Comparison of ENCODE assay signal across 1 cellular context in the genomic region with DNA sequence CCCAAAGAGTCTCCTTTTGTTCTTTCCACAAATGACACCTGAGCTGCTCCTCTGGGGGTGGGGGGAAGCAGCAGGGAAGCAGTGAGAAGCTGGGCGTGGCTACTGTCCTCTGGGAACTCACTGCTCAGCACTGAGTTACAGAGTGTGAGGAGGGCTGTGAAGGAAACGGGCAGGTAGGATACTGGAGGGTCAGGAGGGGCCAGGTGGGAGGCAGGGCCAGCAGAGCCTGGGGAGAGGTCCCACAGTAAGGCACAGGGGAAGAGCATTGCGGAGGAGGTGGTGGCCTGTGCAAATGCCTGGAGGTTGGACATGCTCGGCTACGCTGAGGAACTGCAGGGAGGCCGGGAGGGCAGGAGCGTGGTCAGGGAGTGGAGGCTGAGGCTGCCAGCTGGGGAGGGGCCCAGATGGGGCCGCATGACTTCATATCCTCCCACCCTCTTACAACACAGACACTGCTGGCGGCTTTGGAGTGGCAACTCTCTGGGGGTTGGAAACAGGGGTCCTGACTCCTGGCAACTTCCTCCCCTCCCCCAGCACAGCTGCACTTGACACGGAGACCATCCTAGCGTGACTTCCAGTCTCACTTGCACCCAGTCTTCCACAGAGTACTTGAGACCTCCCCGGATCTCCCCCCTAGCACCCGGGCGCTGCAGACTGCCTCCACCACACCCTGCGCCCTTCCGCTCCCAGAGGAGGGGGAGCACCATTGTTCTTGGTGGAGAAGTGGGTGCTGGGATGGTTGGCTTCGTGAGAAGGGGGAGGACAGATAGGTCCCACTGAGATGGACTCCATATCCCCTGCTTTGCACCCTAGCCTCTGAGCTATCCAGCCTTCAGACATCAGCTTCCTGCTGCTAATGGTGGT.
TF ChIP-seq lines count a peak whose summit lies in the region.

No MANE protein-coding gene starts in this region.

TF ChIP-seq in GM12878, 131 proteins besides CTCF, POLR2A, EP300 and RAD21 (continues in another document):
- TF ChIP-seq NFYA (IDR thresholded peaks at IDR 0.05; ENCODE audit: borderline replicate concordance, low read depth, low read length) (no peak), SPI1 (IDR thresholded peaks at IDR 0.05; ENCODE audit: borderline replicate concordance, insufficient read depth, low read depth, low read length) (0 out of 2 replicates have a peak, but pooled peaks have one; percentile 5), ZNF217 (IDR thresholded peaks at IDR 0.05) (no peak), KAT2A (conservative IDR thresholded peaks at IDR 0.05; ENCODE audit: control insufficient read depth, low read depth, low read length) (no peak), ZBTB11 (CRISPR knock-in tag; IDR thresholded peaks at IDR 0.05) (no peak), NR2F1 (conservative IDR thresholded peaks at IDR 0.05) (0 out of 2 replicates have a peak, but pooled peaks have one; percentile 17), ZBTB33 (IDR thresholded peaks at IDR 0.05) (no peak), SMC3 (IDR thresholded peaks at IDR 0.05; ENCODE audit: borderline replicate concordance, low read length) (no peak), GABPA (IDR thresholded peaks at IDR 0.05; ENCODE audit: low read depth) (no peak), SP1 (IDR thresholded peaks at IDR 0.05; ENCODE audit: low read depth, low read length) (no peak), ETV6 (conservative IDR thresholded peaks at IDR 0.05 in 1 of 2, IDR thresholded peaks at IDR 0.05 in 1 of 2; ENCODE audit: borderline replicate concordance in 1 of 2, low read depth in 1 of 2) (peak in 1 of 2 experiments; percentile 63; a peak in 2 of 4 replicates), HDGF (IDR thresholded peaks at IDR 0.05) (peak; percentile 45; the same call in 1 of the 2 replicates), E2F8 (IDR thresholded peaks at IDR 0.05; ENCODE audit: low read depth, partially characterized antibody) (no peak), RCOR1 (conservative IDR thresholded peaks at IDR 0.05; ENCODE audit: low read depth, low read length) (no peak), PAX5 (IDR thresholded peaks at IDR 0.05; ENCODE audit: borderline replicate concordance, low read depth, low read length) (peak; percentile 88), IKZF1 (conservative IDR thresholded peaks at IDR 0.05) (peak; percentile 42; the same call in 1 of the 2 replicates), CBFB (IDR thresholded peaks at IDR 0.05; ENCODE audit: low read depth) (no peak), PBX3 (IDR thresholded peaks at IDR 0.05; ENCODE audit: insufficient replicate concordance, low read depth, low read length) (no peak), CBX5 (IDR thresholded peaks at IDR 0.05; ENCODE audit: low read depth) (no peak), FOXM1 (IDR thresholded peaks at IDR 0.05; ENCODE audit: low read depth, low read length) (no peak), TCF3 (IDR thresholded peaks at IDR 0.05; ENCODE audit: borderline replicate concordance, insufficient read depth, low read depth, low read length) (peak; percentile 76; the same call in 1 of the 2 replicates), TCF12 (IDR thresholded peaks at IDR 0.05; ENCODE audit: low read depth, low read length) (peak; percentile 92), ASH2L (IDR thresholded peaks at IDR 0.05; ENCODE audit: borderline replicate concordance, low read depth) (no peak), NRF1 (conservative IDR thresholded peaks at IDR 0.05; ENCODE audit: low read depth, low read length) (no peak), LARP7 (IDR thresholded peaks at IDR 0.05) (no peak), ZBTB40 (IDR thresholded peaks at IDR 0.05; ENCODE audit: borderline replicate concordance) (no peak), YBX1 (IDR thresholded peaks at IDR 0.05) (no peak), CHD4 (IDR thresholded peaks at IDR 0.05) (no peak), RFX5 (IDR thresholded peaks at IDR 0.05; ENCODE audit: low read depth, low read length) (no peak), SMARCA5 (IDR thresholded peaks at IDR 0.05) (no peak)
- TF ChIP-seq, protein P1, sequence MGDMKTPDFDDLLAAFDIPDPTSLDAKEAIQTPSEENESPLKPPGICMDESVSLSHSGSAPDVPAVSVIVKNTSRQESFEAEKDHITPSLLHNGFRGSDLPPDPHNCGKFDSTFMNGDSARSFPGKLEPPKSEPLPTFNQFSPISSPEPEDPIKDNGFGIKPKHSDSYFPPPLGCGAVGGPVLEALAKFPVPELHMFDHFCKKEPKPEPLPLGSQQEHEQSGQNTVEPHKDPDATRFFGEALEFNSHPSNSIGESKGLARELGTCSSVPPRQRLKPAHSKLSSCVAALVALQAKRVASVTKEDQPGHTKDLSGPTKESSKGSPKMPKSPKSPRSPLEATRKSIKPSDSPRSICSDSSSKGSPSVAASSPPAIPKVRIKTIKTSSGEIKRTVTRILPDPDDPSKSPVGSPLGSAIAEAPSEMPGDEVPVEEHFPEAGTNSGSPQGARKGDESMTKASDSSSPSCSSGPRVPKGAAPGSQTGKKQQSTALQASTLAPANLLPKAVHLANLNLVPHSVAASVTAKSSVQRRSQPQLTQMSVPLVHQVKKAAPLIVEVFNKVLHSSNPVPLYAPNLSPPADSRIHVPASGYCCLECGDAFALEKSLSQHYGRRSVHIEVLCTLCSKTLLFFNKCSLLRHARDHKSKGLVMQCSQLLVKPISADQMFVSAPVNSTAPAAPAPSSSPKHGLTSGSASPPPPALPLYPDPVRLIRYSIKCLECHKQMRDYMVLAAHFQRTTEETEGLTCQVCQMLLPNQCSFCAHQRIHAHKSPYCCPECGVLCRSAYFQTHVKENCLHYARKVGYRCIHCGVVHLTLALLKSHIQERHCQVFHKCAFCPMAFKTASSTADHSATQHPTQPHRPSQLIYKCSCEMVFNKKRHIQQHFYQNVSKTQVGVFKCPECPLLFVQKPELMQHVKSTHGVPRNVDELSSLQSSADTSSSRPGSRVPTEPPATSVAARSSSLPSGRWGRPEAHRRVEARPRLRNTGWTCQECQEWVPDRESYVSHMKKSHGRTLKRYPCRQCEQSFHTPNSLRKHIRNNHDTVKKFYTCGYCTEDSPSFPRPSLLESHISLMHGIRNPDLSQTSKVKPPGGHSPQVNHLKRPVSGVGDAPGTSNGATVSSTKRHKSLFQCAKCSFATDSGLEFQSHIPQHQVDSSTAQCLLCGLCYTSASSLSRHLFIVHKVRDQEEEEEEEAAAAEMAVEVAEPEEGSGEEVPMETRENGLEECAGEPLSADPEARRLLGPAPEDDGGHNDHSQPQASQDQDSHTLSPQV (IDR thresholded peaks at IDR 0.05) = no peak
- TF ChIP-seq, protein P2, sequence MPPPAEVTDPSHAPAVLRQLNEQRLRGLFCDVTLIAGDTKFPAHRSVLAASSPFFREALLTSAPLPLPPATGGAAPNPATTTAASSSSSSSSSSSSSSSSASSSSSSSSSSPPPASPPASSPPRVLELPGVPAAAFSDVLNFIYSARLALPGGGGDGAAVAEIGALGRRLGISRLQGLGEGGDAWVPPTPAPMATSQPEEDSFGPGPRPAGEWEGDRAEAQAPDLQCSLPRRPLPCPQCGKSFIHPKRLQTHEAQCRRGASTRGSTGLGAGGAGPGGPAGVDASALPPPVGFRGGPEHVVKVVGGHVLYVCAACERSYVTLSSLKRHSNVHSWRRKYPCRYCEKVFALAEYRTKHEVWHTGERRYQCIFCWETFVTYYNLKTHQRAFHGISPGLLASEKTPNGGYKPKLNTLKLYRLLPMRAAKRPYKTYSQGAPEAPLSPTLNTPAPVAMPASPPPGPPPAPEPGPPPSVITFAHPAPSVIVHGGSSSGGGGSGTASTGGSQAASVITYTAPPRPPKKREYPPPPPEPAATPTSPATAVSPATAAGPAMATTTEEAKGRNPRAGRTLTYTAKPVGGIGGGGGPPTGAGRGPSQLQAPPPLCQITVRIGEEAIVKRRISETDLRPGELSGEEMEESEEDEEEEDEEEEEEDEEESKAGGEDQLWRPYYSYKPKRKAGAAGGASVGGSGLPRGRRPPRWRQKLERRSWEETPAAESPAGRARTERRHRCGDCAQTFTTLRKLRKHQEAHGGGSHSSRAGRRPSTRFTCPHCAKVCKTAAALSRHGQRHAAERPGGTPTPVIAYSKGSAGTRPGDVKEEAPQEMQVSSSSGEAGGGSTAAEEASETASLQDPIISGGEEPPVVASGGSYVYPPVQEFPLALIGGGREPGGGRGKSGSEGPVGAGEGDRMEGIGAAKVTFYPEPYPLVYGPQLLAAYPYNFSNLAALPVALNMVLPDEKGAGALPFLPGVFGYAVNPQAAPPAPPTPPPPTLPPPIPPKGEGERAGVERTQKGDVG (CRISPR knock-in tag; IDR thresholded peaks at IDR 0.05) = no peak
